ENCODE assay signal across 8 cellular contexts in the genomic region with DNA sequence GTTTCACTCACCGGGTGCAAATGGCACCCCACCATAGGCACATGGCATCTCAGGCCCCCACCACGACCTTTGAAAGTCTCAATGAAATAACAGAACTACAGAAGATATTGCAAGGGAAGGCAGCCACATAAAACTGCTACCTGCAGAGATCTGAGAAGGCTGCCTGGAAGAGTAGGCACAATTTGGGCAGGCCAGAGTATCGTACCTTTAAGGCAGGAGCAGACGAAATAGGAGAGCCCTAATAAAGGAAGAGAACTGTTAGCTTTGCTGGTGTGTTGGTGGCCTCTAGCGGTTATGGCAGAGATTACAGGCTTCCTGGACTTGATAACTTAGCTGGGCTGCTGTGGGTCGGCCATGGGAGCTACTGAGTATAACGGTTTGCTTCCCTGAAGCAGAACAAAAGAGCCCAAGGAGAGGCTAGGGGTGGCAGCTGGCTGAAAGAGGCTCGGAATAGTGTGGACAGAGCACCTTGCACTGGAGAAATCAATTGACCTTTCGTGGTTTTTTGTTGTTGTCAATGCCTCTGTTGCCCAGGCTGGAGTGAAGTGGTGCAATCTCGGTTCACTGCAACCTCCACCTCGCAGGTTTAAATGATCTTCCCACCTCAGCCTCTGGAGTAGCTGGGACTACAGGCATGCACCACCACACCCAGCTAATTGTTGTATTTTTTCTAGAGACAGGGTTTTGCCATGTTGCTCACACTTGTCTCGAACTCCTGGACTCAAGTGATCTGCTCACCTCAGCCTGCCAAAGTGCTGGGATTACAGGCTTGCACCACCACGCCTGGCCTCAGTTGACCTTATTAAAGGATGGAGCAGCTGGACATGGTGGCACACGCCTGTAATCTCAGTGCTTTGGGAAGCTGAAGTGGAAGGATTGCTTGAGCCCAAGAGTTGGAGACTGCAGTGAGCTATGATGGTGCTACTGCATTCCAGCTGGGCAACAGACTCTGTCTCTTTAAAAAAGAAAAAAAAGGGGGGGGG. TPM values are rescaled to one million over a fixed set of nuclear protein-coding genes. Genes with fewer than 3 reads are reported as not detected.
A peak's percentile ranks its signal among the peaks of the same experiment; 100 is the strongest.
DNase-seq lines count a peak whose midpoint lies in the region; ATAC-seq and TF ChIP-seq lines count a peak whose summit lies in the region.

No MANE protein-coding gene starts in this region.

- peak; percentile 84 for TF ChIP-seq CTCF in SK-N-SH (IDR thresholded peaks at IDR 0.05)

- CTCF ChIA-PET in SK-N-SH (lab: Yijun Ruan, JAX), result interaction anchor here (0.6 to 4.9 kb wide), 21 partner anchors 9 to 1042 kb away, joined by 3 to 56 read pairs (median 4); partner anchors contain the start of genes CCDC116, PPIL2 and YDJC
- CTCF ChIA-PET in activated naive CD4-positive, alpha-beta T cell treated with anti-CD3 and anti-CD28 coated beads for 36 hours (lab: Charles Lee), result interaction anchor here (0.7 to 12.4 kb wide), 13 partner anchors 10 to 80 kb away, joined by 3 to 208 read pairs (median 5); partner anchors contain the start of genes CCDC116 and YDJC

- intact Hi-C loops in activated naive CD4-positive, alpha-beta T cell treated with anti-CD3 and anti-CD28 coated beads for 36 hours (cut with micrococcal nuclease), result no loop called here
- intact Hi-C loops in posterior cingulate gyrus (cut with DNase I), result no loop called here

- peaks cover 6% of the 10 kb centered on the region for H3F3A ChIP-seq in SK-N-SH (replicated peaks; ENCODE audit: insufficient read depth)

- H3K9me2 ChIP-seq in SK-N-SH, result no peaks in the 10 kb centered on the region

- H3K36me3 Mint-ChIP-seq in activated naive CD4-positive, alpha-beta T cell treated with anti-CD3 and anti-CD28 coated beads for 36 hours (ENCODE audit: low read depth), result peaks cover 33% of the 10 kb centered on the region

- peaks cover 8 to 22% of the 10 kb centered on the region in 2 experiments; a peak in 2 of 4 replicates for H3K4me1 ChIP-seq in SK-N-SH (ENCODE audit: control insufficient read depth in 1 of 2, insufficient read depth in 2 of 2, low read depth in 1 of 2, low read length in 1 of 2)

- H2AFZ ChIP-seq in SK-N-SH (ENCODE audit: low read depth), result no peak overlapping the region

- H4K20me1 ChIP-seq in SK-N-SH (ENCODE audit: insufficient read depth), result no peaks in the 10 kb centered on the region

- peaks cover 0 to 2% of the 10 kb centered on the region in 2 experiments for H3K36me3 ChIP-seq in SK-N-SH (replicated peaks in 1 of 2; ENCODE audit: control insufficient read depth in 1 of 2, insufficient read depth in 2 of 2, low read length in 1 of 2)

- H3K4me3 Mint-ChIP-seq in activated naive CD4-positive, alpha-beta T cell treated with anti-CD3 and anti-CD28 coated beads for 36 hours, result no peak overlapping the region

- no peak overlapping the region for H3K27ac Mint-ChIP-seq in activated naive CD4-positive, alpha-beta T cell treated with anti-CD3 and anti-CD28 coated beads for 36 hours

- no peaks in the 10 kb centered on the region for H3K9me3 ChIP-seq in SK-N-SH

- no peak overlapping the region for H3K4me2 ChIP-seq in SK-N-SH

- ATAC-seq in GM21737 (IDR thresholded peaks at IDR 0.05; ENCODE audit: unreplicated experiment) (no peak), HG02981 (IDR thresholded peaks at IDR 0.05; ENCODE audit: unreplicated experiment) (no peak)

- H3K79me2 ChIP-seq in SK-N-SH (ENCODE audit: insufficient read depth), result 0 out of 2 replicates have a peak, but pooled peaks cover 3% of the 10 kb centered on the region

- H3K27me3 ChIP-seq in SK-N-SH (ENCODE audit: insufficient read depth), result no peaks in the 10 kb centered on the region

- no peak overlapping the region; a peak in 1 of 4 replicates for H3K4me3 ChIP-seq in SK-N-SH (ENCODE audit: low read depth in 2 of 2, low read length in 1 of 2)

- H3K27me3 Mint-ChIP-seq in activated naive CD4-positive, alpha-beta T cell treated with anti-CD3 and anti-CD28 coated beads for 36 hours (ENCODE audit: low read depth), result no peaks in the 10 kb centered on the region

- no peak overlapping the region for H3K9ac ChIP-seq in SK-N-SH

- TF ChIP-seq EP300 in SK-N-SH (IDR thresholded peaks at IDR 0.05; ENCODE audit: borderline replicate concordance in 1 of 2, low read depth in 1 of 2, low read length in 1 of 2), result no peak

- TF ChIP-seq RAD21 in SK-N-SH (IDR thresholded peaks at IDR 0.05; ENCODE audit: low read length), result peak; percentile 89

- H3K9me3 Mint-ChIP-seq in activated naive CD4-positive, alpha-beta T cell treated with anti-CD3 and anti-CD28 coated beads for 36 hours, result no peaks in the 10 kb centered on the region

- no peak overlapping the region for H3K27ac ChIP-seq in SK-N-SH (ENCODE audit: low read depth in 2 of 2, low read length in 1 of 2)

- POLR2A ChIA-PET in SK-N-SH (lab: Yijun Ruan, JAX), result interaction anchor here (0.8 to 1.0 kb wide), 3 partner anchors 11 to 19 kb away, joined by 3 to 7 read pairs (median 4); partner anchors contain the start of gene PPIL2

- H3K4me1 Mint-ChIP-seq in activated naive CD4-positive, alpha-beta T cell treated with anti-CD3 and anti-CD28 coated beads for 36 hours (ENCODE audit: low read depth), result peaks cover 37% of the 10 kb centered on the region

- WGBS in SK-N-SH (ENCODE audit: low lambda C conversion rate), result 53% methylated on average over 13 of the region's 14 CpGs

- peak; percentile 87 for DNase-seq in ELF-1 (ENCODE audit: low read depth, low spot score)
- peak; percentile 90 for DNase-seq in NAMALWA (ENCODE audit: low spot score)
- peak; percentile 79 for DNase-seq in SK-N-SH
- peak; percentile 91 for DNase-seq in activated naive CD4-positive, alpha-beta T cell treated with anti-CD3 and anti-CD28 coated beads for 36 hours
- DNase-seq in globus pallidus (ENCODE audit: low spot score), result peak; percentile 67
- DNase-seq in posterior cingulate gyrus, result peak in 7 of 10 donors; percentile 73 to 95 (median 78)

TF ChIP-seq in SK-N-SH, 30 proteins besides CTCF, POLR2A, EP300 and RAD21:
- peak; percentile 51 for TF ChIP-seq SMC3 (IDR thresholded peaks at IDR 0.05; ENCODE audit: low read depth, low read length)
- TF ChIP-seq RFX5 (IDR thresholded peaks at IDR 0.05; ENCODE audit: low read length), result no peak
- no peak for TF ChIP-seq GATA2 (CRISPR knock-in tag; IDR thresholded peaks at IDR 0.05)
- TF ChIP-seq RCOR1 (IDR thresholded peaks at IDR 0.05; ENCODE audit: low read length), result 0 out of 2 replicates have a peak, but pooled peaks have one; percentile 7

RNA-seq across cellular contexts. Expression of gene SDF2L1, which starts 4.8 kb away (rescaled TPM):
- 52.2 and 60.9 TPM in 2 replicates for polyA plus RNA-seq in SK-N-SH (2012; rRNA removed)
- polyA plus RNA-seq in SK-N-SH (2012; cell fraction: cytosol; rRNA removed), result 29.9 and 44.0 TPM in 2 replicates
- polyA plus RNA-seq in SK-N-SH (2012; cell fraction: nucleus; rRNA removed), result 17.1 and 27.1 TPM in 2 replicates
- total RNA-seq in activated naive CD4-positive, alpha-beta T cell treated with anti-CD3 and anti-CD28 coated beads for 36 hours, result 10 to 100 TPM; 21.7 to 22.3 TPM

RNA-seq across cellular contexts. Expression of gene CCDC116, which starts 14.3 kb away (rescaled TPM):
- 0.28 and 0.31 TPM in 2 replicates for polyA plus RNA-seq in SK-N-SH (2012; rRNA removed)
- polyA plus RNA-seq in SK-N-SH (2012; cell fraction: cytosol; rRNA removed), result 0.08 and 0.09 TPM in 2 replicates
- 1.6 and 2.5 TPM in 2 replicates for polyA plus RNA-seq in SK-N-SH (2012; cell fraction: nucleus; rRNA removed)
- under 1 TPM; 0.19 to 0.30 TPM for total RNA-seq in activated naive CD4-positive, alpha-beta T cell treated with anti-CD3 and anti-CD28 coated beads for 36 hours

RNA-seq across cellular contexts. Expression of gene YDJC, which starts 17.1 kb away (rescaled TPM):
- 37.4 and 39.9 TPM in 2 replicates for polyA plus RNA-seq in SK-N-SH (2012; rRNA removed)
- 18.4 and 31.5 TPM in 2 replicates for polyA plus RNA-seq in SK-N-SH (2012; cell fraction: cytosol; rRNA removed)
- 56.0 and 94.8 TPM in 2 replicates for polyA plus RNA-seq in SK-N-SH (2012; cell fraction: nucleus; rRNA removed)
- 10 to 100 TPM; 50.3 to 53.2 TPM for total RNA-seq in activated naive CD4-positive, alpha-beta T cell treated with anti-CD3 and anti-CD28 coated beads for 36 hours

RNA-seq across cellular contexts. Expression of gene PPIL2, which starts 18.9 kb away (rescaled TPM):
- 76.2 and 85.1 TPM in 2 replicates for polyA plus RNA-seq in SK-N-SH (2012; rRNA removed)
- 29.3 and 38.8 TPM in 2 replicates for polyA plus RNA-seq in SK-N-SH (2012; cell fraction: cytosol; rRNA removed)
- polyA plus RNA-seq in SK-N-SH (2012; cell fraction: nucleus; rRNA removed), result 289 and 297 TPM in 2 replicates
- total RNA-seq in activated naive CD4-positive, alpha-beta T cell treated with anti-CD3 and anti-CD28 coated beads for 36 hours, result 10 to 100 TPM; 40.9 to 42.3 TPM
